In genomic region chr12:122895290-122895689, GRCh38 we compare ENCODE assay signal across 1 cellular context.
TF ChIP-seq lines count a peak whose summit lies in the region.

No MANE protein-coding gene starts in this region.

TF ChIP-seq in K562, 482 proteins besides CTCF, POLR2A, EP300 and RAD21 (continued from another document):
- TF ChIP-seq, protein P1, sequence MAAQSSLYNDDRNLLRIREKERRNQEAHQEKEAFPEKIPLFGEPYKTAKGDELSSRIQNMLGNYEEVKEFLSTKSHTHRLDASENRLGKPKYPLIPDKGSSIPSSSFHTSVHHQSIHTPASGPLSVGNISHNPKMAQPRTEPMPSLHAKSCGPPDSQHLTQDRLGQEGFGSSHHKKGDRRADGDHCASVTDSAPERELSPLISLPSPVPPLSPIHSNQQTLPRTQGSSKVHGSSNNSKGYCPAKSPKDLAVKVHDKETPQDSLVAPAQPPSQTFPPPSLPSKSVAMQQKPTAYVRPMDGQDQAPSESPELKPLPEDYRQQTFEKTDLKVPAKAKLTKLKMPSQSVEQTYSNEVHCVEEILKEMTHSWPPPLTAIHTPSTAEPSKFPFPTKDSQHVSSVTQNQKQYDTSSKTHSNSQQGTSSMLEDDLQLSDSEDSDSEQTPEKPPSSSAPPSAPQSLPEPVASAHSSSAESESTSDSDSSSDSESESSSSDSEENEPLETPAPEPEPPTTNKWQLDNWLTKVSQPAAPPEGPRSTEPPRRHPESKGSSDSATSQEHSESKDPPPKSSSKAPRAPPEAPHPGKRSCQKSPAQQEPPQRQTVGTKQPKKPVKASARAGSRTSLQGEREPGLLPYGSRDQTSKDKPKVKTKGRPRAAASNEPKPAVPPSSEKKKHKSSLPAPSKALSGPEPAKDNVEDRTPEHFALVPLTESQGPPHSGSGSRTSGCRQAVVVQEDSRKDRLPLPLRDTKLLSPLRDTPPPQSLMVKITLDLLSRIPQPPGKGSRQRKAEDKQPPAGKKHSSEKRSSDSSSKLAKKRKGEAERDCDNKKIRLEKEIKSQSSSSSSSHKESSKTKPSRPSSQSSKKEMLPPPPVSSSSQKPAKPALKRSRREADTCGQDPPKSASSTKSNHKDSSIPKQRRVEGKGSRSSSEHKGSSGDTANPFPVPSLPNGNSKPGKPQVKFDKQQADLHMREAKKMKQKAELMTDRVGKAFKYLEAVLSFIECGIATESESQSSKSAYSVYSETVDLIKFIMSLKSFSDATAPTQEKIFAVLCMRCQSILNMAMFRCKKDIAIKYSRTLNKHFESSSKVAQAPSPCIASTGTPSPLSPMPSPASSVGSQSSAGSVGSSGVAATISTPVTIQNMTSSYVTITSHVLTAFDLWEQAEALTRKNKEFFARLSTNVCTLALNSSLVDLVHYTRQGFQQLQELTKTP (IDR thresholded peaks at IDR 0.05; ENCODE audit: low read depth in 1 of 2, partially characterized antibody in 2 of 2) = no peak
- TF ChIP-seq, protein P2, sequence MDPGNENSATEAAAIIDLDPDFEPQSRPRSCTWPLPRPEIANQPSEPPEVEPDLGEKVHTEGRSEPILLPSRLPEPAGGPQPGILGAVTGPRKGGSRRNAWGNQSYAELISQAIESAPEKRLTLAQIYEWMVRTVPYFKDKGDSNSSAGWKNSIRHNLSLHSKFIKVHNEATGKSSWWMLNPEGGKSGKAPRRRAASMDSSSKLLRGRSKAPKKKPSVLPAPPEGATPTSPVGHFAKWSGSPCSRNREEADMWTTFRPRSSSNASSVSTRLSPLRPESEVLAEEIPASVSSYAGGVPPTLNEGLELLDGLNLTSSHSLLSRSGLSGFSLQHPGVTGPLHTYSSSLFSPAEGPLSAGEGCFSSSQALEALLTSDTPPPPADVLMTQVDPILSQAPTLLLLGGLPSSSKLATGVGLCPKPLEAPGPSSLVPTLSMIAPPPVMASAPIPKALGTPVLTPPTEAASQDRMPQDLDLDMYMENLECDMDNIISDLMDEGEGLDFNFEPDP (CRISPR knock-in tag; IDR thresholded peaks at IDR 0.05) = no peak
- TF ChIP-seq HNRNPL (IDR thresholded peaks at IDR 0.05; ENCODE audit: low read depth, low read length) = no peak
- TF ChIP-seq BCOR (IDR thresholded peaks at IDR 0.05) = 0 out of 2 replicates have a peak, but pooled peaks have one; percentile 3
- no peak for TF ChIP-seq MYNN (IDR thresholded peaks at IDR 0.05)
- TF ChIP-seq MYNN (CRISPR knock-in tag; IDR thresholded peaks at IDR 0.05) = no peak
- TF ChIP-seq, protein P3, sequence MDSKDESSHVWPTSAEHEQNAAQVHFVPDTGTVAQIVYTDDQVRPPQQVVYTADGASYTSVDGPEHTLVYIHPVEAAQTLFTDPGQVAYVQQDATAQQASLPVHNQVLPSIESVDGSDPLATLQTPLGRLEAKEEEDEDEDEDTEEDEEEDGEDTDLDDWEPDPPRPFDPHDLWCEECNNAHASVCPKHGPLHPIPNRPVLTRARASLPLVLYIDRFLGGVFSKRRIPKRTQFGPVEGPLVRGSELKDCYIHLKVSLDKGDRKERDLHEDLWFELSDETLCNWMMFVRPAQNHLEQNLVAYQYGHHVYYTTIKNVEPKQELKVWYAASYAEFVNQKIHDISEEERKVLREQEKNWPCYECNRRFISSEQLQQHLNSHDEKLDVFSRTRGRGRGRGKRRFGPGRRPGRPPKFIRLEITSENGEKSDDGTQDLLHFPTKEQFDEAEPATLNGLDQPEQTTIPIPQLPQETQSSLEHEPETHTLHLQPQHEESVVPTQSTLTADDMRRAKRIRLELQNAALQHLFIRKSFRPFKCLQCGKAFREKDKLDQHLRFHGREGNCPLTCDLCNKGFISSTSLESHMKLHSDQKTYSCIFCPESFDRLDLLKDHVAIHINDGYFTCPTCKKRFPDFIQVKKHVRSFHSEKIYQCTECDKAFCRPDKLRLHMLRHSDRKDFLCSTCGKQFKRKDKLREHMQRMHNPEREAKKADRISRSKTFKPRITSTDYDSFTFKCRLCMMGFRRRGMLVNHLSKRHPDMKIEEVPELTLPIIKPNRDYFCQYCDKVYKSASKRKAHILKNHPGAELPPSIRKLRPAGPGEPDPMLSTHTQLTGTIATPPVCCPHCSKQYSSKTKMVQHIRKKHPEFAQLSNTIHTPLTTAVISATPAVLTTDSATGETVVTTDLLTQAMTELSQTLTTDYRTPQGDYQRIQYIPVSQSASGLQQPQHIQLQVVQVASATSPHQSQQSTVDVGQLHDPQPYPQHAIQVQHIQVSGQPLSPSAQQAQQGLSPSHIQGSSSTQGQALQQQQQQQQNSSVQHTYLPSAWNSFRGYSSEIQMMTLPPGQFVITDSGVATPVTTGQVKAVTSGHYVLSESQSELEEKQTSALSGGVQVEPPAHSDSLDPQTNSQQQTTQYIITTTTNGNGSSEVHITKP (IDR thresholded peaks at IDR 0.05; ENCODE audit: partially characterized antibody) = peak; percentile 81
- no peak for TF ChIP-seq POU5F1 (IDR thresholded peaks at IDR 0.05; ENCODE audit: borderline replicate concordance, low read depth, low read length, partially characterized antibody)
- TF ChIP-seq MCM5 (IDR thresholded peaks at IDR 0.05; ENCODE audit: low read depth) = no peak
- no peak for TF ChIP-seq KDM1A (IDR thresholded peaks at IDR 0.05)
- no peak for TF ChIP-seq MTF1 (CRISPR knock-in tag; IDR thresholded peaks at IDR 0.05; ENCODE audit: borderline replicate concordance)
- TF ChIP-seq HDGF (IDR thresholded peaks at IDR 0.05) = 0 out of 2 replicates have a peak, but pooled peaks have one; percentile 64
- TF ChIP-seq BHLHE40 (IDR thresholded peaks at IDR 0.05; ENCODE audit: low read length) = no peak; the same call in 1 of the 2 replicates
- no peak for TF ChIP-seq CEBPG (CRISPR knock-in tag; IDR thresholded peaks at IDR 0.05)
- TF ChIP-seq CEBPG (tag; conservative IDR thresholded peaks at IDR 0.05 in 1 of 2, IDR thresholded peaks at IDR 0.05 in 1 of 2) = no peak
- peak; percentile 65 for TF ChIP-seq ZBTB1 (CRISPR knock-in tag; IDR thresholded peaks at IDR 0.05; ENCODE audit: borderline replicate concordance, low read depth)
- 0 out of 2 replicates have a peak, but pooled peaks have one; percentile 1 for TF ChIP-seq FOXK1 (CRISPR knock-in tag; IDR thresholded peaks at IDR 0.05; ENCODE audit: borderline replicate concordance)
